ENCODE assay signal across 30 cellular contexts in the genomic region with DNA sequence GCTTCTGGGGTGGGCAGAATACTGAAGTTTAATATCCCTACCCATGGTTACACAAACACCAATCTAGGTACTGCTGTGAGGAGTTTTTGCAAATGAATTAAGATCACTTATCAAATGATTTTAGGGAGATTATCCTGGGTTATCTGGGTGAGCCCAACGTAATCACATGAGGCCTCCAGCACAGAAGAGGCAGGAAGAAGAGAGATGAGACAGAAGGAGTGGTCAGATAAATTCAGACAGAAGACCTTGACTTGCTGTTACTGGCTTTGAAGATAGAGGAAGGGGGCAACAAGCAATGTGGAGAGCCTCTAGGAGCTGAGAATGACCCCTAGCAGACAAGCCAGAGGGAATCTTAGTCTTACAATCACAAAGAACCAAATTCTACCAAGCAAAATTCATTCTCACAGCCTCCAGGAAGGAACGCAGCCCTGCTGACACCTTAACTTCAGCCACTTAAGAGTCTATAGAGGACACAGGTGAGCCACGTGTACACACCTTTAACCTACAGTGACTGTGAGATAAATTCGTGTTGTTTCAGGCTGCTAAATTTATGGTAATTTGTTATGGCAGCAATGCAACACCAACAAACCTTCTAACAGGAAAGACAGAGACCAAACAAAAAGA. TPM values are rescaled to one million over a fixed set of nuclear protein-coding genes. Genes with fewer than 3 reads are reported as not detected.
A peak's percentile ranks its signal among the peaks of the same experiment; 100 is the strongest.
DNase-seq lines count a peak whose midpoint lies in the region; ATAC-seq and TF ChIP-seq lines count a peak whose summit lies in the region.
"Had no signal": no experiment of that assay in that cellular context is flagged by ENCODE, and none has a peak within 500 bp of the region (broad histone marks: within the 10 kb centered on the region; RNA-seq: fewer than 3 reads in every experiment).

No MANE protein-coding gene starts in this region.

- H3K9me3 Mint-ChIP-seq in MCF 10A (ENCODE audit: unreplicated experiment) (no peaks in the 10 kb centered on the region), nephron progenitor cell (no peaks in the 10 kb centered on the region)
- H3K9me3 Mint-ChIP-seq: activated CD4-positive, alpha-beta T cell treated with anti-CD3 and anti-CD28 coated beads, Interleukin-2, amount 10 ng/mL, durations not matched to agents 24 days and 14 days; mesothelial cell of epicardium; stimulated activated memory B cell treated with anti-CD40 and anti-IgM and Interleukin-4, amounts not matched to agents 10 μg/mL and 1 μg/mL and 100 μg/mL, for 72 hours had no signal

- H3K4me3 ChIP-seq in breast epithelium (no peak overlapping the region), ascending aorta (no peak overlapping the region), tibial artery (no peak overlapping the region)
- H3K4me3 ChIP-seq: coronary artery, Peyer's patch, suprapubic skin had no signal

- CTCF ChIA-PET in MCF 10A (lab: Yijun Ruan, JAX) = interaction anchor here (1.6 kb wide), 1 partner anchor 50 kb away, joined by 8 read pairs; a partner anchor contains a TSS

- H3K36me3 ChIP-seq in breast epithelium = no peaks in the 10 kb centered on the region
- peaks cover 6 to 15% of the 10 kb centered on the region in 2 donors for H3K36me3 ChIP-seq in ascending aorta
- peaks cover 7 to 9% (median 8%) of the 10 kb centered on the region in 3 donors for H3K36me3 ChIP-seq in tibial artery
- H3K36me3 ChIP-seq: Peyer's patch, suprapubic skin had no signal

- H3K27me3 ChIP-seq in breast epithelium (no peaks in the 10 kb centered on the region), ascending aorta (no peaks in the 10 kb centered on the region), tibial artery (no peaks in the 10 kb centered on the region)
- H3K27me3 ChIP-seq: Peyer's patch, suprapubic skin had no signal

- intact Hi-C loops in MCF 10A (cut with micrococcal nuclease) = no loop called here
- intact Hi-C loops in breast epithelium (cut with DNase I; ENCODE audit: low total_unique reads) = no loop called here
- intact Hi-C loops in ascending aorta (cut with DNase I) = no loop called here
- intact Hi-C loops in tibial artery (cut with DNase I; ENCODE audit: low total_unique reads) = no loop called here

- DNase-seq in MCF 10A (ENCODE audit: unreplicated experiment) (no peak), breast epithelium (ENCODE audit: low spot score in 2 of 2) (no peak), ascending aorta (ENCODE audit: low spot score in 2 of 2) (no peak), nephron progenitor cell (no peak), tibial artery (no peak), NCI-H69 (lab: John Stamatoyannopoulos, UW) (no peak)
- DNase-seq: activated CD4-positive, alpha-beta T cell treated with anti-CD3 and anti-CD28 coated beads, Interleukin-2, amount 10 ng/mL, durations not matched to agents 24 days and 14 days; activated effector memory CD4-positive, alpha-beta T cell treated with Interleukin-2 at 50 U/mL for 16 hours; anterior cingulate cortex; DMS79; foreskin fibroblast; GDM1; Karpas-422; kidney; MV-4-11; NCI-H1436; NCI-H2081 treated with DMSO at 0.1 percent for 48 hours; NCI-H2227 treated with DMSO at 0.1 percent for 48 hours; Peyer's patch; SHP77 treated with DMSO at 0.1 percent for 48 hours; WERI-Rb-1 had no signal

- H3K4me1 ChIP-seq in breast epithelium (no peaks in the 10 kb centered on the region), ascending aorta (peaks cover 0 to 34% of the 10 kb centered on the region in 2 donors), tibial artery (peaks cover 0 to 92% (median 14%) of the 10 kb centered on the region in 4 donors)
- H3K4me1 ChIP-seq: Peyer's patch had no signal

- BruUV-seq in MCF 10A (replicated peaks; lab: Mats Ljungman, UMichigan) = no TSS peak

- TF ChIP-seq POLR2A in breast epithelium (IDR thresholded peaks at IDR 0.05) = no peak

- ATAC-seq in GM18502 (IDR thresholded peaks at IDR 0.05; ENCODE audit: poor library complexity, unreplicated experiment) (no peak), GM19452 (IDR thresholded peaks at IDR 0.05; ENCODE audit: unreplicated experiment) (no peak)
- ATAC-seq: esophagus mucosa; stimulated activated memory B cell treated with anti-CD40 and anti-IgM and Interleukin-4, amounts not matched to agents 10 μg/mL and 1 μg/mL and 100 μg/mL, for 72 hours had no signal

- H3K4me1 Mint-ChIP-seq in MCF 10A (ENCODE audit: insufficient read depth, unreplicated experiment) = peaks cover 46% of the 10 kb centered on the region
- H3K4me1 Mint-ChIP-seq in nephron progenitor cell = peaks cover 19% of the 10 kb centered on the region
- H3K4me1 Mint-ChIP-seq: activated CD4-positive, alpha-beta T cell treated with anti-CD3 and anti-CD28 coated beads, Interleukin-2, amount 10 ng/mL, durations not matched to agents 24 days and 14 days; stimulated activated memory B cell treated with anti-CD40 and anti-IgM and Interleukin-4, amounts not matched to agents 10 μg/mL and 1 μg/mL and 100 μg/mL, for 72 hours had no signal

- H3K27ac Mint-ChIP-seq in MCF 10A (ENCODE audit: low read depth, unreplicated experiment) = peak overlapping the region; percentile 69
- peak overlapping the region; percentile 81 for H3K27ac Mint-ChIP-seq in nephron progenitor cell
- H3K27ac Mint-ChIP-seq: activated CD4-positive, alpha-beta T cell treated with anti-CD3 and anti-CD28 coated beads, Interleukin-2, amount 10 ng/mL, durations not matched to agents 24 days and 14 days; activated naive CD8-positive, alpha-beta T cell; mesothelial cell of epicardium; stimulated activated memory B cell treated with anti-CD40 and anti-IgM and Interleukin-4, amounts not matched to agents 10 μg/mL and 1 μg/mL and 100 μg/mL, for 72 hours had no signal

- H3K36me3 Mint-ChIP-seq in MCF 10A (ENCODE audit: insufficient read depth, unreplicated experiment) (peaks cover 19% of the 10 kb centered on the region), nephron progenitor cell (ENCODE audit: low read depth) (peaks cover 36% of the 10 kb centered on the region)
- H3K36me3 Mint-ChIP-seq: activated naive CD8-positive, alpha-beta T cell; stimulated activated memory B cell treated with anti-CD40 and anti-IgM and Interleukin-4, amounts not matched to agents 10 μg/mL and 1 μg/mL and 100 μg/mL, for 72 hours had no signal

- H3K9me3 ChIP-seq in breast epithelium = no peaks in the 10 kb centered on the region
- H3K9me3 ChIP-seq in ascending aorta = no peaks in the 10 kb centered on the region
- H3K9me3 ChIP-seq in tibial artery = no peaks in the 10 kb centered on the region
- H3K9me3 ChIP-seq: Peyer's patch, suprapubic skin had no signal

- H3K27me3 Mint-ChIP-seq in MCF 10A (ENCODE audit: insufficient read depth, unreplicated experiment) (no peaks in the 10 kb centered on the region), nephron progenitor cell (ENCODE audit: low read depth, poor library complexity) (no peaks in the 10 kb centered on the region)

- no peak overlapping the region for H3K4me3 Mint-ChIP-seq in MCF 10A (ENCODE audit: unreplicated experiment)
- H3K4me3 Mint-ChIP-seq in nephron progenitor cell = no peak overlapping the region
- H3K4me3 Mint-ChIP-seq: activated CD4-positive, alpha-beta T cell treated with anti-CD3 and anti-CD28 coated beads, Interleukin-2, amount 10 ng/mL, durations not matched to agents 24 days and 14 days; activated naive CD8-positive, alpha-beta T cell; mesothelial cell of epicardium; stimulated activated memory B cell treated with anti-CD40 and anti-IgM and Interleukin-4, amounts not matched to agents 10 μg/mL and 1 μg/mL and 100 μg/mL, for 72 hours had no signal

- TF ChIP-seq CTCF in MCF 10A (IDR thresholded peaks at IDR 0.05; ENCODE audit: unreplicated experiment) = no peak
- no peak for TF ChIP-seq CTCF in breast epithelium (IDR thresholded peaks at IDR 0.05)
- TF ChIP-seq CTCF in ascending aorta (IDR thresholded peaks at IDR 0.05) = no peak
- TF ChIP-seq CTCF in nephron progenitor cell (IDR thresholded peaks at IDR 0.05) = no peak
- TF ChIP-seq CTCF in tibial artery (IDR thresholded peaks at IDR 0.05) = no peak

- POLR2A ChIA-PET in MCF 10A (lab: Yijun Ruan, JAX) = interaction anchor here (0.7 to 3.7 kb wide), 9 partner anchors 10 to 157 kb away, joined by 3 to 28 read pairs (median 4); a partner anchor contains a TSS

- no peak overlapping the region for H3K27ac ChIP-seq in breast epithelium
- H3K27ac ChIP-seq in ascending aorta = peak overlapping the region; percentile 83 to 86
- H3K27ac ChIP-seq in tibial artery = peak overlapping the region; percentile 20 to 35
- H3K27ac ChIP-seq: HL-60, Peyer's patch, suprapubic skin, WERI-Rb-1 had no signal

RNA-seq across cellular contexts. Expression of a gene that starts 49.4 kb away (rescaled TPM):
- total RNA-seq in MCF 10A (2022) = 62.2 and 62.7 TPM in 2 replicates
- total RNA-seq in breast epithelium = 100 to 1,000 TPM in 1 of 3 donors, 10 to 100 TPM in 2; 87.8 to 203 (median 90.2) TPM
- total RNA-seq in ascending aorta = 101 TPM

Comparison
In these comparisons a context has a peak if more than half of its experiments do, and no peak if none do; other contexts are left out.
1. H3K27ac ChIP-seq: peak in ascending aorta (2 of 2) and tibial artery (2 of 2); none in breast epithelium (0 of 2).